In the genomic region with DNA sequence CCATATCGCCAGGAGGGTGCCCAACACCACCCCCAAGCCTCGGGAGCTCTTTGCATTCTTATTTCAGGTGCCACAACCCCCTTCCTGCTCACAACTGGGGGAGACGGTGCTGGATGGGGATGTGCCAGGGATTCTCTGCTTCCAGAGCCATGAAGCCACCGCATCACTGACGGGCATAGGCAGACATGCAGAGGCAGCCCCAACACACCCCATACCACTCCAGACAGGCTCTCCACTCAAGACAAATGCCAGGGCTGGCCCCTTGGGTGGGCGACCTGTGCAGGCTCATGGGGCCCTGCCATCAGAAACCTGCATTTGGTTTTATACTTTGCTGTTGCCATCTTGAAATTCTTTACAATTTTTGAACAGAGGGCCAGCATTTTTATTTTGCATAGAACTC, we compare ENCODE assay signal across 20 cellular contexts. TPM values are rescaled to one million over a fixed set of nuclear protein-coding genes. Genes with fewer than 3 reads are reported as not detected.
DNase-seq lines count a peak whose midpoint lies in the region; ATAC-seq, FAIRE-seq and TF ChIP-seq lines count a peak whose summit lies in the region.
"Had no signal": no experiment of that assay in that cellular context is flagged by ENCODE, and none has a peak within 500 bp of the region (broad histone marks: within the 10 kb centered on the region; RNA-seq: fewer than 3 reads in every experiment).

No MANE protein-coding gene starts in this region.

- FAIRE-seq in HepG2 (lab: Jason Lieb, UNC), result no peak
- FAIRE-seq: GM12878 had no signal

- BruUV-seq in HepG2 (replicated peaks; lab: Mats Ljungman, UMichigan), result no TSS peak

- ATAC-seq in HepG2 (no peak; the same call in 2 of the 3 replicates), right lobe of liver (no peak)
- no peak for ATAC-seq in natural killer cell treated with Interleukin-12 subunit alpha and Interleukin-12 subunit beta and Interleukin-15 and Interleukin-18, amount 100 ng/mL, for 72 hours

- peaks cover 31% of the 10 kb centered on the region for H3K4me1 ChIP-seq in HepG2 (ENCODE audit: insufficient read depth, low read length)
- H3K4me1 ChIP-seq in right lobe of liver, result peaks cover 0 to 5% (median 0%) of the 10 kb centered on the region in 4 donors
- H3K4me1 ChIP-seq in parathyroid adenoma, result peaks cover 4% of the 10 kb centered on the region
- H3K4me1 ChIP-seq: BE2C, HAP-1 had no signal

- intact Hi-C loops in HepG2 (cut with micrococcal nuclease; ENCODE audit: unreplicated experiment) (loop anchor here (2.0 to 10.0 kb wide), 3 partner anchors 134 to 234 kb away; a partner anchor contains a TSS), right lobe of liver (cut with DNase I) (loop anchor here in 1 of 2 donors (5.0 kb wide), 1 partner anchor 221 kb away; no protein-coding TSS in a partner anchor)

- CTCF ChIA-PET in HepG2 (lab: Yijun Ruan, JAX; ENCODE audit: low intra/inter-chr PET ratio, low total read pairs), result interaction anchor here (1.0 kb wide), 1 partner anchor 69 kb away, joined by 3 read pairs; no protein-coding TSS in a partner anchor

- no peak overlapping the region for H2AFZ ChIP-seq in HepG2 (ENCODE audit: low read length)
- no peak overlapping the region for H2AFZ ChIP-seq in parathyroid adenoma

- POLR2A ChIA-PET in HepG2 (lab: Yijun Ruan, JAX), result interaction anchor here (1.2 to 1.6 kb wide), 3 partner anchors 41 to 187 kb away, joined by 3 to 11 read pairs (median 3); a partner anchor contains a TSS

- no peaks in the 10 kb centered on the region for H3K27me3 Mint-ChIP-seq in natural killer cell treated with Interleukin-12 subunit alpha and Interleukin-12 subunit beta and Interleukin-15 and Interleukin-18, amount 100 ng/mL, for 72 hours

- H3K79me2 ChIP-seq in HepG2 (ENCODE audit: insufficient read depth, low read length) (no peaks in the 10 kb centered on the region), parathyroid adenoma (no peaks in the 10 kb centered on the region)

- H3K36me3 Mint-ChIP-seq in natural killer cell treated with Interleukin-12 subunit alpha and Interleukin-12 subunit beta and Interleukin-15 and Interleukin-18, amount 100 ng/mL, for 72 hours, result no peaks in the 10 kb centered on the region
- H3K36me3 Mint-ChIP-seq: CD4-positive, CD25-positive, alpha-beta regulatory T cell; CD8-positive, alpha-beta memory T cell had no signal

- TF ChIP-seq RAD21 in HepG2 (CRISPR knock-in tag; IDR thresholded peaks at IDR 0.05), result no peak

- in situ Hi-C loops in HepG2 (cut with HindIII; ENCODE audit: extremely low pct_ligation_motif_present, low pct_unique_long_range_greater_than_20kb), result loop anchor here (10.0 to 25.0 kb wide), 2 partner anchors 141 to 334 kb away; a partner anchor contains a TSS

- no peak for TF ChIP-seq CTCF in HepG2 (CRISPR knock-in tag; IDR thresholded peaks at IDR 0.05)
- no peak for TF ChIP-seq CTCF in right lobe of liver (IDR thresholded peaks at IDR 0.05)
- no peak for TF ChIP-seq CTCF in VCaP (conservative IDR thresholded peaks at IDR 0.05)
- no peak for TF ChIP-seq CTCF in parathyroid adenoma (IDR thresholded peaks at IDR 0.05)

- H3K9me3 ChIP-seq in HepG2 (ENCODE audit: low read length) (no peaks in the 10 kb centered on the region), right lobe of liver (no peaks in the 10 kb centered on the region), parathyroid adenoma (ENCODE audit: control insufficient read depth, low read length) (no peaks in the 10 kb centered on the region)
- H3K9me3 ChIP-seq: BE2C, HAP-1 had no signal

- TF ChIP-seq POLR2A in HepG2 (IDR thresholded peaks at IDR 0.05; ENCODE audit: insufficient read depth in 1 of 2, low read depth in 2 of 2, low read length in 2 of 2) (no peak), right lobe of liver (IDR thresholded peaks at IDR 0.05) (no peak)

- no peak overlapping the region for H3K27ac Mint-ChIP-seq in natural killer cell treated with Interleukin-12 subunit alpha and Interleukin-12 subunit beta and Interleukin-15 and Interleukin-18, amount 100 ng/mL, for 72 hours
- H3K27ac Mint-ChIP-seq: CD4-positive, CD25-positive, alpha-beta regulatory T cell; CD8-positive, alpha-beta memory T cell had no signal

- H3K36me3 ChIP-seq in HepG2 (replicated peaks in 1 of 2; ENCODE audit: control insufficient read depth in 1 of 2, insufficient read depth in 2 of 2, low read length in 2 of 2) (no peaks in the 10 kb centered on the region), right lobe of liver (no peaks in the 10 kb centered on the region), parathyroid adenoma (ENCODE audit: control insufficient read depth, insufficient read depth, low read length) (no peaks in the 10 kb centered on the region)
- H3K36me3 ChIP-seq: BE2C, HAP-1 had no signal

- WGBS in HepG2 (ENCODE audit: low lambda C conversion rate), result 45% methylated on average over 6 of the region's 6 CpGs
- WGBS in right lobe of liver (ENCODE audit: insufficient coverage, low coverage, low lambda C conversion rate, missing lambda C conversion rate), result 67% methylated on average over 1 of the region's 6 CpGs

- H3K4me3 Mint-ChIP-seq in natural killer cell treated with Interleukin-12 subunit alpha and Interleukin-12 subunit beta and Interleukin-15 and Interleukin-18, amount 100 ng/mL, for 72 hours, result no peak overlapping the region
- H3K4me3 Mint-ChIP-seq: CD4-positive, CD25-positive, alpha-beta regulatory T cell; CD8-positive, alpha-beta memory T cell had no signal

- H3K9me3 Mint-ChIP-seq in natural killer cell treated with Interleukin-12 subunit alpha and Interleukin-12 subunit beta and Interleukin-15 and Interleukin-18, amount 100 ng/mL, for 72 hours, result no peaks in the 10 kb centered on the region
- H3K9me3 Mint-ChIP-seq: CD4-positive, CD25-positive, alpha-beta regulatory T cell had no signal

- H3K4me2 ChIP-seq in HepG2 (ENCODE audit: low read depth, low read length), result 0 out of 2 replicates have a peak overlapping the region, but pooled peaks have one; percentile 79
- H3K4me2 ChIP-seq in parathyroid adenoma (ENCODE audit: low read length), result peak overlapping the region; percentile 31

- H4K20me1 ChIP-seq in HepG2 (ENCODE audit: insufficient read depth, low read length), result no peaks in the 10 kb centered on the region

- peaks cover 10 to 11% of the 10 kb centered on the region in 2 donors for H3K4me1 Mint-ChIP-seq in natural killer cell treated with Interleukin-12 subunit alpha and Interleukin-12 subunit beta and Interleukin-15 and Interleukin-18, amount 100 ng/mL, for 72 hours (ENCODE audit: low read depth in 2 of 2)

- H3K4me3 ChIP-seq in HepG2 (replicated peaks in 1 of 3; ENCODE audit: insufficient read depth in 1 of 3, low read depth in 2 of 3, low read length in 3 of 3) (no peak overlapping the region), right lobe of liver (no peak overlapping the region), parathyroid adenoma (ENCODE audit: low read depth, low read length) (no peak overlapping the region)
- H3K4me3 ChIP-seq: GM12878, HAP-1, K562 had no signal

- no peak for DNase-seq in HepG2 (ENCODE audit: low spot score)
- no peak for DNase-seq in right lobe of liver
- DNase-seq in NCI-H1417 (lab: John Stamatoyannopoulos, UW), result no peak
- DNase-seq in HCEC 1CT, result no peak
- DNase-seq in natural killer cell treated with Interleukin-12 subunit alpha and Interleukin-12 subunit beta and Interleukin-15 and Interleukin-18, amount 100 ng/mL, for 72 hours (ENCODE audit: low spot score), result no peak
- DNase-seq: DMS 273 treated with DMSO at 0.1 percent for 48 hours, DND-41 had no signal

- H3K27ac ChIP-seq in HepG2 (ENCODE audit: extremely low read length, insufficient read depth, low read length) (no peak overlapping the region), right lobe of liver (no peak overlapping the region), VCaP (peak overlapping the region; percentile 49; the same call in 1 of the 2 replicates), parathyroid adenoma (no peak overlapping the region)
- H3K27ac ChIP-seq: 22Rv1 had no signal

- no peak for TF ChIP-seq EP300 in HepG2 (IDR thresholded peaks at IDR 0.05; ENCODE audit: low read depth in 2 of 2, low read length in 2 of 2)
- no peak for TF ChIP-seq EP300 in HepG2 (CRISPR knock-in tag; IDR thresholded peaks at IDR 0.05; ENCODE audit: borderline replicate concordance)

- H3K9ac ChIP-seq in HepG2 (ENCODE audit: insufficient read depth, low read depth, low read length) (no peak overlapping the region), parathyroid adenoma (no peak overlapping the region)

- peaks cover 0 to 1% of the 10 kb centered on the region in 2 experiments; a peak in 1 of 5 replicates for H3K27me3 ChIP-seq in HepG2 (ENCODE audit: control insufficient read depth in 1 of 2, insufficient read depth in 2 of 2, low read length in 2 of 2)
- no peaks in the 10 kb centered on the region for H3K27me3 ChIP-seq in right lobe of liver
- H3K27me3 ChIP-seq in parathyroid adenoma (ENCODE audit: control insufficient read depth, insufficient read depth, low read length), result no peaks in the 10 kb centered on the region

TF ChIP-seq in HepG2, 621 proteins besides CTCF, POLR2A, EP300 and RAD21 (continues in another document):
- TF ChIP-seq ZSCAN20 (CRISPR knock-in tag; IDR thresholded peaks at IDR 0.05; ENCODE audit: borderline replicate concordance) (no peak), ELF4 (CRISPR knock-in tag; IDR thresholded peaks at IDR 0.05; ENCODE audit: borderline replicate concordance) (no peak)

RNA-seq across cellular contexts. Expression of a gene that starts 27.0 kb away (rescaled TPM):
- total RNA-seq in HepG2 (2016; rRNA removed; fragmentation: Illumina TruSeq; extraction: Trizol) (not detected in 2 replicates), right lobe of liver (not detected)
- not detected in 2 replicates for total RNA-seq in HepG2 (2016; cell fraction: cytosol; rRNA removed; fragmentation: Illumina TruSeq; extraction: Trizol; ENCODE audit: low read depth)
- total RNA-seq in HepG2 (2016; cell fraction: insoluble cytoplasmic fraction; rRNA removed; fragmentation: Illumina TruSeq; extraction: Trizol), result not detected in 2 replicates
- not detected in 2 replicates for total RNA-seq in HepG2 (2016; cell fraction: membrane; rRNA removed; fragmentation: Illumina TruSeq; extraction: Trizol)
- not detected in 2 replicates for total RNA-seq in HepG2 (2016; cell fraction: nucleus; rRNA removed; fragmentation: Illumina TruSeq; extraction: Trizol)
- polyA plus RNA-seq in HepG2 (2011; rRNA removed), result not detected in 2 replicates
- polyA plus RNA-seq in HepG2 (2011; cell fraction: cytosol; rRNA removed), result not detected in 2 replicates
- not detected in 2 replicates for polyA plus RNA-seq in HepG2 (2011; cell fraction: nucleus; rRNA removed)
- not detected in 2 replicates for polyA plus RNA-seq in HepG2 (2012)
- polyA plus RNA-seq in HepG2 (2016; cell fraction: cytosol; fragmentation: Illumina TruSeq; extraction: Trizol; ENCODE audit: low read depth), result not detected in 2 replicates
- polyA plus RNA-seq in HepG2 (2016; cell fraction: insoluble cytoplasmic fraction; fragmentation: Illumina TruSeq; extraction: Trizol; ENCODE audit: low read depth), result not detected in 2 replicates
- polyA plus RNA-seq in HepG2 (2016; cell fraction: membrane; fragmentation: Illumina TruSeq; extraction: Trizol; ENCODE audit: low read depth), result not detected in 2 replicates
- polyA plus RNA-seq in HepG2 (2016; cell fraction: nucleus; fragmentation: Illumina TruSeq; extraction: Trizol; ENCODE audit: insufficient read depth, low read depth), result not detected in 2 replicates
- polyA minus RNA-seq in HepG2 (2011; rRNA and poly(A)+ RNA removed; ENCODE audit: low replicate concordance), result not detected in 2 replicates
- not detected in 2 replicates for polyA minus RNA-seq in HepG2 (2011; cell fraction: cytosol; rRNA and poly(A)+ RNA removed)
- polyA minus RNA-seq in HepG2 (2011; cell fraction: nucleus; rRNA and poly(A)+ RNA removed), result not detected in 2 replicates
- not detected for total RNA-seq in natural killer cell treated with Interleukin-12 subunit alpha and Interleukin-12 subunit beta and Interleukin-15 and Interleukin-18, amount 100 ng/mL, for 72 hours
- total RNA-seq: A673; CD4-positive, CD25-positive, alpha-beta regulatory T cell; CD8-positive, alpha-beta memory T cell; H4; HT-29; K562 had no signal
- polyA plus RNA-seq: AG04450; CD4-positive, CD25-positive, alpha-beta regulatory T cell had no signal
